ENCODE assay signal across 20 cellular contexts in genomic region chr5:14453486-14453885, GRCh38.
DNase-seq lines count a peak whose midpoint lies in the region; ATAC-seq and TF ChIP-seq lines count a peak whose summit lies in the region.
"Had no signal": no experiment of that assay in that cellular context is flagged by ENCODE, and none has a peak within 500 bp of the region (broad histone marks: within the 10 kb centered on the region; RNA-seq: fewer than 3 reads in every experiment).

No MANE protein-coding gene starts in this region.

- no peaks in the 10 kb centered on the region for H3K4me1 Mint-ChIP-seq in CD14-positive monocyte
- H3K4me1 Mint-ChIP-seq: activated naive CD4-positive, alpha-beta T cell treated with anti-CD3 and anti-CD28 coated beads, Interleukin-2, amount 50 U/mL, for 24 hours; memory B cell had no signal

- H2AFZ ChIP-seq in hepatocyte: no peak overlapping the region

- ATAC-seq in gastrocnemius medialis (no peak), GM18498 (IDR thresholded peaks at IDR 0.05; ENCODE audit: unreplicated experiment) (no peak), HG03342 (IDR thresholded peaks at IDR 0.05; ENCODE audit: unreplicated experiment) (no peak)
- ATAC-seq: body of pancreas, right lobe of liver had no signal

- no peaks in the 10 kb centered on the region for H4K20me1 ChIP-seq in hepatocyte (ENCODE audit: insufficient read depth, poor library complexity, severe bottlenecking)

- no peak overlapping the region for H3K4me2 ChIP-seq in hepatocyte

- DNase-seq in GM03348 (ENCODE audit: low spot score) (peak; percentile 55), amniotic epithelial cell (ENCODE audit: low read depth) (peak; percentile 86), hepatocyte (ENCODE audit: low spot score) (no peak), gastrocnemius medialis (no peak), CD14-positive monocyte (ENCODE audit: low spot score) (no peak), GM13976 (ENCODE audit: low spot score) (no peak)
- DNase-seq: activated T-cell treated with anti-CD3 and anti-CD28 coated beads, Interleukin-2, amount 50 U/mL, for 48 hours; body of pancreas; NCI-H1092; NCI-H2081 treated with DMSO at 0.1 percent for 48 hours; NCI-H524 treated with DMSO at 0.1 percent for 48 hours; right lobe of liver had no signal

- TF ChIP-seq CTCF in hepatocyte (IDR thresholded peaks at IDR 0.05; ENCODE audit: poor library complexity) (no peak), gastrocnemius medialis (IDR thresholded peaks at IDR 0.05 in 4 of 5, conservative IDR thresholded peaks at IDR 0.05 in 1 of 5) (no peak), CD14-positive monocyte (IDR thresholded peaks at IDR 0.05) (no peak), GM13976 (IDR thresholded peaks at IDR 0.05; ENCODE audit: borderline replicate concordance, control extremely low read depth, extremely low read depth, insufficient read depth, missing control alignments) (no peak)

- H3K27me3 ChIP-seq in hepatocyte (no peaks in the 10 kb centered on the region), gastrocnemius medialis (no peaks in the 10 kb centered on the region)
- H3K27me3 ChIP-seq: body of pancreas, neutrophil, right lobe of liver had no signal

- H3K27ac Mint-ChIP-seq in CD14-positive monocyte: peak overlapping the region in 2 of 7 donors; percentile 18 to 68
- H3K27ac Mint-ChIP-seq: activated naive CD4-positive, alpha-beta T cell treated with anti-CD3 and anti-CD28 coated beads, Interleukin-2, amount 50 U/mL, for 24 hours; B cell; memory B cell; T-helper 1 cell treated with Interleukin-12 subunit alpha and Interleukin-12 subunit beta and Interleukin-4 antibody, amounts not matched to agents 30 μg/mL and 1 μg/mL, for 36 hours had no signal

- peaks cover 6 to 8% (median 8%) of the 10 kb centered on the region in 7 donors for H3K9me3 Mint-ChIP-seq in CD14-positive monocyte
- H3K9me3 Mint-ChIP-seq: activated naive CD4-positive, alpha-beta T cell treated with anti-CD3 and anti-CD28 coated beads, Interleukin-2, amount 50 U/mL, for 24 hours; memory B cell; T-helper 1 cell treated with Interleukin-12 subunit alpha and Interleukin-12 subunit beta and Interleukin-4 antibody, amounts not matched to agents 30 μg/mL and 1 μg/mL, for 36 hours had no signal

- H3K27ac ChIP-seq in hepatocyte (peak overlapping the region; percentile 45), gastrocnemius medialis (peak overlapping the region; percentile 27 to 67 (median 45))
- H3K27ac ChIP-seq: body of pancreas, neutrophil, right lobe of liver, VCaP had no signal

- no peak overlapping the region for H3K4me3 ChIP-seq in hepatocyte
- no peak overlapping the region for H3K4me3 ChIP-seq in gastrocnemius medialis
- H3K4me3 ChIP-seq: body of pancreas, right lobe of liver had no signal

- peaks cover 35% of the 10 kb centered on the region for H3K4me1 ChIP-seq in hepatocyte (ENCODE audit: insufficient read depth)
- peaks cover 32 to 47% of the 10 kb centered on the region in 2 donors for H3K4me1 ChIP-seq in gastrocnemius medialis
- H3K4me1 ChIP-seq: right lobe of liver had no signal

- no peaks in the 10 kb centered on the region for H3K9me3 ChIP-seq in hepatocyte (ENCODE audit: low read depth)
- no peaks in the 10 kb centered on the region for H3K9me3 ChIP-seq in gastrocnemius medialis
- H3K9me3 ChIP-seq: body of pancreas, neutrophil, right lobe of liver had no signal

- H3K36me3 ChIP-seq in hepatocyte (replicated peaks; ENCODE audit: insufficient read depth, low read depth) (no peaks in the 10 kb centered on the region), gastrocnemius medialis (peaks cover 0 to 5% of the 10 kb centered on the region in 2 donors)
- H3K36me3 ChIP-seq: neutrophil had no signal

- in situ Hi-C loops in gastrocnemius medialis (cut with MboI; ENCODE audit: low sequenced_read_pairs in 4 of 4): loop anchor here in 1 of 4 donors (10.0 kb wide), 1 partner anchor 49 kb away; no protein-coding TSS in a partner anchor
- in situ Hi-C loops in GM13976 (cut with MboI; ENCODE audit: low sequenced_read_pairs, unreplicated experiment): no loop called here

- peaks cover 17% of the 10 kb centered on the region for H3K79me2 ChIP-seq in hepatocyte

- TF ChIP-seq POLR2A in gastrocnemius medialis (IDR thresholded peaks at IDR 0.05): no peak

- intact Hi-C loops in gastrocnemius medialis (cut with DNase I; ENCODE audit: low total_unique reads): no loop called here
- intact Hi-C loops in CD14-positive monocyte (cut with micrococcal nuclease): no loop called here

- no peaks in the 10 kb centered on the region for H3K9me2 ChIP-seq in hepatocyte (replicated peaks; ENCODE audit: insufficient read depth)

- 90% methylated on average over 2 of the region's 2 CpGs for WGBS in hepatocyte (ENCODE audit: low lambda C conversion rate, missing lambda C conversion rate)

- no peak overlapping the region for H3K4me3 Mint-ChIP-seq in CD14-positive monocyte
- H3K4me3 Mint-ChIP-seq: activated naive CD4-positive, alpha-beta T cell treated with anti-CD3 and anti-CD28 coated beads, Interleukin-2, amount 50 U/mL, for 24 hours; B cell; memory B cell; T-helper 1 cell treated with Interleukin-12 subunit alpha and Interleukin-12 subunit beta and Interleukin-4 antibody, amounts not matched to agents 30 μg/mL and 1 μg/mL, for 36 hours had no signal

- H3K27me3 Mint-ChIP-seq in CD14-positive monocyte (ENCODE audit: low read depth in 3 of 3): no peaks in the 10 kb centered on the region
- H3K27me3 Mint-ChIP-seq: activated naive CD4-positive, alpha-beta T cell treated with anti-CD3 and anti-CD28 coated beads, Interleukin-2, amount 50 U/mL, for 24 hours; B cell; memory B cell had no signal

- peaks cover 38 to 56% of the 10 kb centered on the region in 2 donors for H3K36me3 Mint-ChIP-seq in CD14-positive monocyte
- H3K36me3 Mint-ChIP-seq: activated naive CD4-positive, alpha-beta T cell treated with anti-CD3 and anti-CD28 coated beads, Interleukin-2, amount 50 U/mL, for 24 hours had no signal

Comparison
In these comparisons a context has a peak if more than half of its experiments do, and no peak if none do; other contexts are left out.
1. DNase-seq: peak in GM03348 (single experiment) and amniotic epithelial cell (single experiment); none in hepatocyte (single experiment), gastrocnemius medialis (0 of 2), CD14-positive monocyte (single experiment) and GM13976 (single experiment).